Comparison of ENCODE assay signal across 14 cellular contexts in genomic region chr11:443542-444199, GRCh38. TPM values are rescaled to one million over a fixed set of nuclear protein-coding genes. Genes with fewer than 3 reads are reported as not detected.
A peak's percentile ranks its signal among the peaks of the same experiment; 100 is the strongest.
DNase-seq lines count a peak whose midpoint lies in the region; ATAC-seq, FAIRE-seq and TF ChIP-seq lines count a peak whose summit lies in the region.
"Had no signal": no experiment of that assay in that cellular context is flagged by ENCODE, and none has a peak within 500 bp of the region (broad histone marks: within the 10 kb centered on the region; RNA-seq: fewer than 3 reads in every experiment).

No MANE protein-coding gene starts in this region.

- TF ChIP-seq CTCF in A549 (IDR thresholded peaks at IDR 0.05) (no peak), keratinocyte (optimal IDR thresholded peaks at IDR 0.05 in 1 of 3, IDR thresholded peaks at IDR 0.05 in 1 of 3, conservative IDR thresholded peaks at IDR 0.05 in 1 of 3; ENCODE audit: extremely low read depth in 1 of 3, insufficient read depth in 2 of 3, low read length in 3 of 3) (no peak), tibial nerve (IDR thresholded peaks at IDR 0.05) (no peak)

- H3K27me3 ChIP-seq in SJCRH30 (peaks cover 11% of the 10 kb centered on the region; the same call in 1 of the 2 replicates), keratinocyte (ENCODE audit: control insufficient read depth, extremely low read depth, insufficient read depth, low read length) (no peaks in the 10 kb centered on the region), tibial nerve (peaks cover 0 to 53% of the 10 kb centered on the region in 2 donors)
- H3K27me3 ChIP-seq in CD8-positive, alpha-beta memory T cell (ENCODE audit: insufficient read depth, low read length, poor library complexity, severe bottlenecking) = no peaks in the 10 kb centered on the region

- TF ChIP-seq EP300 in A549 (IDR thresholded peaks at IDR 0.05) (no peak), tibial nerve (IDR thresholded peaks at IDR 0.05) (no peak)

- H3K4me3 Mint-ChIP-seq in CD8-positive, alpha-beta memory T cell = peak overlapping the region in 1 of 7 donors; percentile 32

- peaks cover 21 to 38% (median 22%) of the 10 kb centered on the region in 3 donors for H3K4me1 Mint-ChIP-seq in CD8-positive, alpha-beta memory T cell

- no peaks in the 10 kb centered on the region for H4K20me1 ChIP-seq in keratinocyte (ENCODE audit: control insufficient read depth, extremely low read depth, insufficient read depth, low read length)

- H3K36me3 Mint-ChIP-seq in CD8-positive, alpha-beta memory T cell = no peaks in the 10 kb centered on the region
- H3K36me3 Mint-ChIP-seq: activated naive CD4-positive, alpha-beta T cell treated with anti-CD3 and anti-CD28 coated beads, Interleukin-2, amount 50 U/mL, for 72 hours had no signal

- H3K27ac ChIP-seq in A549 (no peak overlapping the region), SJCRH30 (peak overlapping the region; percentile 48), keratinocyte (ENCODE audit: control insufficient read depth, insufficient read depth, low read length) (no peak overlapping the region), tibial nerve (peak overlapping the region in 1 of 4 donors; percentile 50)
- no peak overlapping the region for H3K27ac ChIP-seq in CD8-positive, alpha-beta memory T cell (ENCODE audit: low read depth, low read length)

- peaks cover 0 to 2% of the 10 kb centered on the region in 2 donors for H3K27me3 Mint-ChIP-seq in CD8-positive, alpha-beta memory T cell

- ATAC-seq in A549 = no peak
- ATAC-seq: activated naive CD4-positive, alpha-beta T cell treated with anti-CD3 and anti-CD28 coated beads, Interleukin-2, amount 50 U/mL, for 72 hours had no signal

- no peaks in the 10 kb centered on the region for H3K9me3 Mint-ChIP-seq in CD8-positive, alpha-beta memory T cell
- H3K9me3 Mint-ChIP-seq: activated naive CD4-positive, alpha-beta T cell treated with anti-CD3 and anti-CD28 coated beads, Interleukin-2, amount 50 U/mL, for 72 hours had no signal

- peaks cover 7% of the 10 kb centered on the region for H3K79me2 ChIP-seq in keratinocyte (ENCODE audit: control insufficient read depth, insufficient read depth, low read length)

- dilution Hi-C loops in keratinocyte (cut with MboI; ENCODE audit: extremely low pct_ligation_motif_present, low sequenced_read_pairs) = no loop called here

- H3K4me1 ChIP-seq in A549 (peaks cover 5% of the 10 kb centered on the region), SJCRH30 (peaks cover 26% of the 10 kb centered on the region), keratinocyte (ENCODE audit: control insufficient read depth, extremely low read depth, insufficient read depth, low read length) (peaks cover 35% of the 10 kb centered on the region), tibial nerve (peaks cover 0 to 22% (median 4%) of the 10 kb centered on the region in 4 donors)
- peaks cover 29% of the 10 kb centered on the region for H3K4me1 ChIP-seq in CD8-positive, alpha-beta memory T cell (ENCODE audit: insufficient read depth, low read length)

- CTCF ChIA-PET in A549 (lab: Yijun Ruan, JAX) = interaction anchor here (0.7 to 2.7 kb wide), 5 partner anchors 50 to 138 kb away, joined by 3 to 12 read pairs (median 6); partner anchors contain the start of gene PKP3
- CTCF ChIA-PET in CD8-positive, alpha-beta memory T cell (lab: Charles Lee) = interaction anchor here (1.2 to 10.4 kb wide), 3 partner anchors 26 to 193 kb away, joined by 3 to 158 read pairs (median 5); no protein-coding TSS in a partner anchor

- H2AFZ ChIP-seq in keratinocyte (ENCODE audit: control insufficient read depth, low read length) = no peak overlapping the region

- no peak overlapping the region for H3K4me2 ChIP-seq in A549
- no peak overlapping the region for H3K4me2 ChIP-seq in keratinocyte (ENCODE audit: control insufficient read depth, extremely low read depth, insufficient read depth, low read depth, low read length)

- H3K9me1 ChIP-seq in keratinocyte (ENCODE audit: control insufficient read depth, extremely low read depth, insufficient read depth, low read length) = no peaks in the 10 kb centered on the region

- H3K36me3 ChIP-seq in SJCRH30 (no peaks in the 10 kb centered on the region), keratinocyte (ENCODE audit: control insufficient read depth in 2 of 2, extremely low read depth in 1 of 2, insufficient read depth in 2 of 2, low read length in 2 of 2) (no peaks in the 10 kb centered on the region), tibial nerve (no peaks in the 10 kb centered on the region)
- no peaks in the 10 kb centered on the region for H3K36me3 ChIP-seq in CD8-positive, alpha-beta memory T cell (ENCODE audit: insufficient read depth, low read length)

- peak overlapping the region in 1 of 8 donors; percentile 33 for H3K27ac Mint-ChIP-seq in CD8-positive, alpha-beta memory T cell
- H3K27ac Mint-ChIP-seq: activated naive CD4-positive, alpha-beta T cell treated with anti-CD3 and anti-CD28 coated beads, Interleukin-2, amount 50 U/mL, for 72 hours had no signal

- no peak for TF ChIP-seq RAD21 in A549 (conservative IDR thresholded peaks at IDR 0.05 in 1 of 2, IDR thresholded peaks at IDR 0.05 in 1 of 2)

- WGBS in A549 (ENCODE audit: missing lambda C conversion rate) = 81% methylated on average over 16 of the region's 16 CpGs
- 74% methylated on average over 16 of the region's 16 CpGs for WGBS in tibial nerve, 2 donors

- POLR2A ChIA-PET in A549 (lab: Yijun Ruan, JAX) = no interaction called here
- POLR2A ChIA-PET in CD8-positive, alpha-beta memory T cell (lab: Charles Lee) = interaction anchor here (1.3 to 2.4 kb wide), 2 partner anchors 14 to 37 kb away, joined by 3 to 6 read pairs; no protein-coding TSS in a partner anchor

- no peak overlapping the region for H3K4me3 ChIP-seq in A549
- H3K4me3 ChIP-seq in SJCRH30 = no peak overlapping the region
- no peak overlapping the region for H3K4me3 ChIP-seq in keratinocyte (ENCODE audit: control insufficient read depth in 2 of 3, extremely low read depth in 1 of 3, insufficient read depth in 2 of 3, low read depth in 1 of 3, low read length in 3 of 3)
- no peak overlapping the region for H3K4me3 ChIP-seq in CD8-positive, alpha-beta memory T cell (ENCODE audit: low read length)
- no peak overlapping the region for H3K4me3 ChIP-seq in tibial nerve

- DNase-seq in A549 (ENCODE audit: low read depth in 1 of 2, low spot score in 1 of 2) (peak in 1 of 2 experiments; percentile 57), GM03348 (ENCODE audit: low spot score) (peak; percentile 42), SJCRH30 (peak; percentile 93 to 96), keratinocyte (ENCODE audit: low read depth, low spot score) (no peak), tibial nerve (ENCODE audit: low spot score in 2 of 2) (no peak), OCI-M1 (lab: John Stamatoyannopoulos, UW) (no peak), ureter (ENCODE audit: low spot score) (no peak)
- no peak for DNase-seq in CD8-positive, alpha-beta memory T cell
- DNase-seq: activated CD4-positive, alpha-beta T cell treated with anti-CD3 and anti-CD28 coated beads, Interleukin-2, amount 50 U/mL, for 48 hours; COR-L47; H7; MV-4-11; SIG-M5 had no signal

- no peak for FAIRE-seq in A549 (lab: Jason Lieb, UNC)
- FAIRE-seq in keratinocyte (lab: Jason Lieb, UNC) = peak; percentile 66

- no peaks in the 10 kb centered on the region for H3K9me3 ChIP-seq in A549
- H3K9me3 ChIP-seq in SJCRH30 (replicated peaks) = no peaks in the 10 kb centered on the region
- H3K9me3 ChIP-seq in keratinocyte (ENCODE audit: control insufficient read depth, low read depth, low read length) = no peaks in the 10 kb centered on the region
- H3K9me3 ChIP-seq in CD8-positive, alpha-beta memory T cell (ENCODE audit: low read length) = no peaks in the 10 kb centered on the region
- no peaks in the 10 kb centered on the region for H3K9me3 ChIP-seq in tibial nerve

- no peak overlapping the region for H3K9ac ChIP-seq in keratinocyte (ENCODE audit: control insufficient read depth, extremely low read depth, insufficient read depth, low read length)

- TF ChIP-seq POLR2A in A549 (IDR thresholded peaks at IDR 0.05; ENCODE audit: low read length) (no peak), tibial nerve (IDR thresholded peaks at IDR 0.05) (no peak)

RNA-seq across cellular contexts. Expression of gene ANO9, which starts 1.9 kb away (rescaled TPM):
- polyA plus RNA-seq in A549 (2011; rRNA removed) = 0.66 and 0.70 TPM in 2 replicates
- 0.26 and 0.32 TPM in 2 replicates for polyA plus RNA-seq in A549 (2012; cell fraction: cytosol; rRNA removed)
- 6.3 and 6.6 TPM in 2 replicates for polyA plus RNA-seq in A549 (2012; cell fraction: nucleus; rRNA removed)
- polyA plus RNA-seq in A549 (2017; fragmentation: RNase III; extraction: RNeasy Plus Mini Kit Qiagen cat#74134 plus additional on column Dnase treatment) = 0.50 to 0.55 TPM (median 0.51 TPM) in 3 replicates
- polyA minus RNA-seq in A549 (2011; rRNA and poly(A)+ RNA removed) = 0.44 and 0.58 TPM in 2 replicates
- total RNA-seq in SJCRH30 (2014; rRNA removed; shearing (Covaris generic)) = 0.61 and 0.73 TPM in 2 replicates
- polyA plus RNA-seq in keratinocyte = 16.1 to 40.2 TPM (median 17.7 TPM) in 3 replicates
- polyA plus RNA-seq in keratinocyte (2011; ENCODE audit: low read depth) = 12.2 TPM
- polyA plus RNA-seq in keratinocyte (2011; cell fraction: cytosol; rRNA removed) = 2.5 and 4.0 TPM in 2 replicates
- polyA plus RNA-seq in keratinocyte (2011; cell fraction: nucleus; rRNA removed) = 143 and 201 TPM in 2 replicates
- 18.0 and 49.7 TPM in 2 replicates for polyA plus RNA-seq in keratinocyte (2012; ENCODE audit: low replicate concordance)
- polyA minus RNA-seq in keratinocyte = 15.2 to 21.3 TPM (median 15.5 TPM) in 3 replicates
- polyA minus RNA-seq in keratinocyte (2011; cell fraction: cytosol; rRNA and poly(A)+ RNA removed) = 5.0 TPM
- 28.2 and 31.9 TPM in 2 replicates for polyA minus RNA-seq in keratinocyte (2011; cell fraction: nucleus; rRNA and poly(A)+ RNA removed)
- total RNA-seq in CD8-positive, alpha-beta memory T cell = 10 to 100 TPM; 25.3 to 26.4 TPM
- 12.2 TPM for polyA plus RNA-seq in CD8-positive, alpha-beta memory T cell
- total RNA-seq in tibial nerve = under 1 TPM in 3 of 4 donors, not detected in 1; 0.78 to 0.90 (median 0.87) TPM
- total RNA-seq in ureter = 17.9 TPM

RNA-seq across cellular contexts. Expression of gene PTDSS2, which starts 6.4 kb away (rescaled TPM):
- polyA plus RNA-seq in A549 (2011; rRNA removed) (23.4 and 28.9 TPM in 2 replicates), A549 (2017; fragmentation: RNase III; extraction: RNeasy Plus Mini Kit Qiagen cat#74134 plus additional on column Dnase treatment) (34.3 to 39.4 TPM (median 38.9 TPM) in 3 replicates), keratinocyte (21.6 to 36.7 TPM (median 31.7 TPM) in 3 replicates)
- polyA plus RNA-seq in A549 (2012; cell fraction: cytosol; rRNA removed) = 43.5 and 48.7 TPM in 2 replicates
- polyA plus RNA-seq in A549 (2012; cell fraction: nucleus; rRNA removed) = 275 TPM in 2 replicates
- 40.7 and 47.5 TPM in 2 replicates for polyA minus RNA-seq in A549 (2011; rRNA and poly(A)+ RNA removed)
- 30.9 and 34.4 TPM in 2 replicates for total RNA-seq in SJCRH30 (2014; rRNA removed; shearing (Covaris generic))
- polyA plus RNA-seq in keratinocyte (2011; ENCODE audit: low read depth) = 15.6 TPM
- 21.5 and 31.3 TPM in 2 replicates for polyA plus RNA-seq in keratinocyte (2011; cell fraction: cytosol; rRNA removed)
- polyA plus RNA-seq in keratinocyte (2011; cell fraction: nucleus; rRNA removed) = 73.0 and 91.5 TPM in 2 replicates
- 25.4 and 36.5 TPM in 2 replicates for polyA plus RNA-seq in keratinocyte (2012; ENCODE audit: low replicate concordance)
- 42.6 to 74.9 TPM (median 46.0 TPM) in 3 replicates for polyA minus RNA-seq in keratinocyte
- polyA minus RNA-seq in keratinocyte (2011; cell fraction: cytosol; rRNA and poly(A)+ RNA removed) = 48.5 TPM
- 59.6 and 60.7 TPM in 2 replicates for polyA minus RNA-seq in keratinocyte (2011; cell fraction: nucleus; rRNA and poly(A)+ RNA removed)
- total RNA-seq in CD8-positive, alpha-beta memory T cell = 10 to 100 TPM; 26.2 to 28.4 TPM
- 11.5 TPM for polyA plus RNA-seq in CD8-positive, alpha-beta memory T cell
- total RNA-seq in tibial nerve (100 to 1,000 TPM in 1 of 4 donors, 10 to 100 TPM in 3; 54.2 to 100 (median 63.9) TPM), ureter (28.6 TPM)

RNA-seq across cellular contexts. Expression of gene SIGIRR, which starts 28.9 kb away (rescaled TPM):
- polyA plus RNA-seq in A549 (2011; rRNA removed) (27.7 and 27.8 TPM in 2 replicates), A549 (2017; fragmentation: RNase III; extraction: RNeasy Plus Mini Kit Qiagen cat#74134 plus additional on column Dnase treatment) (56.6 to 66.4 TPM (median 58.6 TPM) in 3 replicates), keratinocyte (1.8 to 3.8 TPM (median 2.4 TPM) in 3 replicates)
- 72.5 and 84.6 TPM in 2 replicates for polyA plus RNA-seq in A549 (2012; cell fraction: cytosol; rRNA removed)
- 85.6 and 86.4 TPM in 2 replicates for polyA plus RNA-seq in A549 (2012; cell fraction: nucleus; rRNA removed)
- 5.3 and 13.2 TPM in 2 replicates for polyA minus RNA-seq in A549 (2011; rRNA and poly(A)+ RNA removed)
- not detected in 2 replicates for total RNA-seq in SJCRH30 (2014; rRNA removed; shearing (Covaris generic))
- polyA plus RNA-seq in keratinocyte (2011; ENCODE audit: low read depth) = not detected
- polyA plus RNA-seq in keratinocyte (2011; cell fraction: cytosol; rRNA removed) = 0.78 and 2.4 TPM in 2 replicates
- 2.9 and 3.4 TPM in 2 replicates for polyA plus RNA-seq in keratinocyte (2011; cell fraction: nucleus; rRNA removed)
- 2.8 and 6.5 TPM in 2 replicates for polyA plus RNA-seq in keratinocyte (2012; ENCODE audit: low replicate concordance)
- 0.67 to 8.0 TPM (median 1.0 TPM) in 3 replicates for polyA minus RNA-seq in keratinocyte
- 3.6 TPM for polyA minus RNA-seq in keratinocyte (2011; cell fraction: cytosol; rRNA and poly(A)+ RNA removed)
- polyA minus RNA-seq in keratinocyte (2011; cell fraction: nucleus; rRNA and poly(A)+ RNA removed) = 1.9 and 2.0 TPM in 2 replicates
- total RNA-seq in CD8-positive, alpha-beta memory T cell = 10 to 100 TPM; 54.2 to 59.4 TPM
- 267 TPM for polyA plus RNA-seq in CD8-positive, alpha-beta memory T cell
- total RNA-seq in tibial nerve (10 to 100 TPM; 29.1 to 81.1 (median 69.3) TPM), ureter (73.9 TPM)

RNA-seq across cellular contexts. Expression of gene PKP3, which starts 49.7 kb away (rescaled TPM):
- 12.1 and 13.9 TPM in 2 replicates for polyA plus RNA-seq in A549 (2011; rRNA removed)
- 29.6 and 41.7 TPM in 2 replicates for polyA plus RNA-seq in A549 (2012; cell fraction: cytosol; rRNA removed)
- 51.5 and 77.9 TPM in 2 replicates for polyA plus RNA-seq in A549 (2012; cell fraction: nucleus; rRNA removed)
- 22.3 to 25.9 TPM (median 23.4 TPM) in 3 replicates for polyA plus RNA-seq in A549 (2017; fragmentation: RNase III; extraction: RNeasy Plus Mini Kit Qiagen cat#74134 plus additional on column Dnase treatment)
- 21.8 and 27.1 TPM in 2 replicates for polyA minus RNA-seq in A549 (2011; rRNA and poly(A)+ RNA removed)
- total RNA-seq in SJCRH30 (2014; rRNA removed; shearing (Covaris generic)) = 0.18 TPM in 1 of 2 replicates, not detected in the other
- polyA plus RNA-seq in keratinocyte = 125 to 245 TPM (median 127 TPM) in 3 replicates
- polyA plus RNA-seq in keratinocyte (2011; ENCODE audit: low read depth) = 112 TPM
- 67.9 and 176 TPM in 2 replicates for polyA plus RNA-seq in keratinocyte (2011; cell fraction: cytosol; rRNA removed)
- polyA plus RNA-seq in keratinocyte (2011; cell fraction: nucleus; rRNA removed) = 163 and 226 TPM in 2 replicates
- 180 and 202 TPM in 2 replicates for polyA plus RNA-seq in keratinocyte (2012; ENCODE audit: low replicate concordance)
- polyA minus RNA-seq in keratinocyte = 98.9 to 231 TPM (median 193 TPM) in 3 replicates
- polyA minus RNA-seq in keratinocyte (2011; cell fraction: cytosol; rRNA and poly(A)+ RNA removed) = 467 TPM
- 173 and 240 TPM in 2 replicates for polyA minus RNA-seq in keratinocyte (2011; cell fraction: nucleus; rRNA and poly(A)+ RNA removed)
- total RNA-seq in CD8-positive, alpha-beta memory T cell = not detected
- polyA plus RNA-seq in CD8-positive, alpha-beta memory T cell = 1.1 TPM
- 10 to 100 TPM in 3 of 4 donors, 1 to 10 TPM in 1; 4.6 to 16.2 (median 13.5) TPM for total RNA-seq in tibial nerve
- total RNA-seq in ureter = 78.5 TPM

Comparison
In these comparisons a context has a peak if more than half of its experiments do, and no peak if none do; other contexts are left out.
1. DNase-seq: peak in GM03348 (single experiment) and SJCRH30 (2 of 2); none in keratinocyte (single experiment), CD8-positive, alpha-beta memory T cell (0 of 5), tibial nerve (0 of 2), OCI-M1 (single experiment) and ureter (single experiment).
2. RNA of gene SIGIRR, which starts 28.9 kb away (total RNA-seq): 29.1 to 81.1 TPM in tibial nerve, 73.9 TPM in ureter (single experiment) and 54.2 to 59.4 TPM in CD8-positive, alpha-beta memory T cell; not detected in SJCRH30; every median in the first group is over 10 times any median in the second.